Comparison of ENCODE assay signal across 8 cellular contexts in genomic region chr1:24155011-24155782, GRCh38. TPM values are rescaled to one million over a fixed set of nuclear protein-coding genes. Genes with fewer than 3 reads are reported as not detected.
DNase-seq lines count a peak whose midpoint lies in the region; ATAC-seq and TF ChIP-seq lines count a peak whose summit lies in the region.

No MANE protein-coding gene starts in this region.

- TF ChIP-seq CTCF in GM12873 (IDR thresholded peaks at IDR 0.05; ENCODE audit: insufficient read depth, low read depth, low read length, missing control alignments) (peak; percentile 53), foreskin keratinocyte (conservative IDR thresholded peaks at IDR 0.05) (peak; percentile 46)

- H3K4me1 ChIP-seq in foreskin keratinocyte = peaks cover 6% of the 10 kb centered on the region

- H3K27ac ChIP-seq in foreskin keratinocyte = no peak overlapping the region

- in situ Hi-C loops in ACHN (cut with HindIII; ENCODE audit: low pct_ligation_motif_present, low pct_unique_long_range_greater_than_20kb, low sequenced_read_pairs) = no loop called here

- DNase-seq in ACHN = peak; percentile 18
- peak; percentile 53 for DNase-seq in NCI-H510A (lab: John Stamatoyannopoulos, UW)
- DNase-seq in foreskin keratinocyte = peak; percentile 63 to 66
- DNase-seq in ureter (ENCODE audit: low spot score) = no peak
- DNase-seq in stimulated activated CD4-positive, alpha-beta T cell treated with anti-CD3 and anti-CD28 coated beads, Interleukin-1b, Interleukin-23, amount 100 ng/mL, for 48 hours = no peak

- ATAC-seq in foreskin keratinocyte = peak; percentile 35
- ATAC-seq in HG02884 (IDR thresholded peaks at IDR 0.05; ENCODE audit: unreplicated experiment) = no peak
- no peak for ATAC-seq in GM21723 (IDR thresholded peaks at IDR 0.05; ENCODE audit: unreplicated experiment)

- H3K27me3 ChIP-seq in foreskin keratinocyte = no peaks in the 10 kb centered on the region

RNA-seq across cellular contexts. Expression of gene IL22RA1, which starts 12.3 kb away (rescaled TPM):
- 5.6 and 7.0 TPM in 2 replicates for total RNA-seq in foreskin keratinocyte
- polyA plus RNA-seq in foreskin keratinocyte = 6.2 and 6.3 TPM in 2 replicates
- total RNA-seq in ureter = 0.21 TPM

RNA-seq across cellular contexts. Expression of gene IFNLR1, which starts 31.9 kb away (rescaled TPM):
- total RNA-seq in foreskin keratinocyte (10.9 and 11.9 TPM in 2 replicates), ureter (4.6 TPM)
- polyA plus RNA-seq in foreskin keratinocyte = 6.1 and 9.5 TPM in 2 replicates

RNA-seq across cellular contexts. Expression of gene MYOM3, which starts 43.3 kb away (rescaled TPM):
- 0.07 and 0.31 TPM in 2 replicates for total RNA-seq in foreskin keratinocyte
- polyA plus RNA-seq in foreskin keratinocyte = 0.02 and 0.15 TPM in 2 replicates
- 0.65 TPM for total RNA-seq in ureter

Comparison
In these comparisons a context has a peak if more than half of its experiments do, and no peak if none do; other contexts are left out.
1. DNase-seq: peak in ACHN (single experiment), NCI-H510A (single experiment) and foreskin keratinocyte (2 of 2); none in ureter (single experiment) and stimulated activated CD4-positive, alpha-beta T cell treated with anti-CD3 and anti-CD28 coated beads, Interleukin-1b, Interleukin-23, amount 100 ng/mL, for 48 hours (single experiment).